Comparison of ENCODE assay signal across 8 cellular contexts in genomic region chr19:2494447-2495129, GRCh38. TPM values are rescaled to one million over a fixed set of nuclear protein-coding genes. Genes with fewer than 3 reads are reported as not detected.
DNase-seq lines count a peak whose midpoint lies in the region; ATAC-seq and TF ChIP-seq lines count a peak whose summit lies in the region.

No MANE protein-coding gene starts in this region.

- POLR2A ChIA-PET in CD8-positive, alpha-beta memory T cell (lab: Charles Lee), result interaction anchor here (0.7 to 5.2 kb wide), 5 partner anchors 9 to 58 kb away, joined by 3 to 47 read pairs (median 4); partner anchors contain the start of gene GADD45B

- peak; percentile 45 to 71 (median 61) for DNase-seq in CD8-positive, alpha-beta memory T cell
- DNase-seq in T-helper 9 cell (peak; percentile 62), breast epithelium (ENCODE audit: low spot score in 2 of 2) (peak; percentile 55 to 73), sigmoid colon (peak; percentile 94)

- H3K27me3 Mint-ChIP-seq in CD8-positive, alpha-beta memory T cell, result peaks cover 23% of the 10 kb centered on the region in 2 donors

- TF ChIP-seq EP300 in sigmoid colon (IDR thresholded peaks at IDR 0.05), result peak in 2 of 4 donors; percentile 38 to 59

- H3K4me1 Mint-ChIP-seq in CD8-positive, alpha-beta memory T cell, result peaks cover 14 to 41% (median 15%) of the 10 kb centered on the region in 3 donors

- CTCF ChIA-PET in CD8-positive, alpha-beta memory T cell (lab: Charles Lee), result interaction anchor here (0.8 to 1.8 kb wide), 4 partner anchors 9 to 84 kb away, joined by 3 to 6 read pairs (median 5); partner anchors contain the start of gene GADD45B

- intact Hi-C loops in breast epithelium (cut with DNase I; ENCODE audit: low total_unique reads), result no loop called here
- intact Hi-C loops in sigmoid colon (cut with DNase I), result loop anchor here (1.0 to 2.0 kb wide), 3 partner anchors 16 to 85 kb away; no protein-coding TSS in a partner anchor

- H3K27ac Mint-ChIP-seq in CD8-positive, alpha-beta memory T cell, result peak overlapping the region in 6 of 8 donors; percentile 10 to 66 (median 60)

- H3K36me3 Mint-ChIP-seq in CD8-positive, alpha-beta memory T cell, result no peaks in the 10 kb centered on the region

- no peaks in the 10 kb centered on the region for H3K36me3 ChIP-seq in CD8-positive, alpha-beta memory T cell (ENCODE audit: insufficient read depth, low read length)
- no peaks in the 10 kb centered on the region for H3K36me3 ChIP-seq in breast epithelium
- no peaks in the 10 kb centered on the region for H3K36me3 ChIP-seq in sigmoid colon

- H3K4me3 Mint-ChIP-seq in CD8-positive, alpha-beta memory T cell, result peak overlapping the region; percentile 74 to 87 (median 80)

- WGBS in sigmoid colon, 2 donors, result 3 to 12% methylated on average over 72 of the region's 72 CpGs

- H3K4me3 ChIP-seq in CD8-positive, alpha-beta memory T cell (ENCODE audit: low read length), result peak overlapping the region; percentile 77
- H3K4me3 ChIP-seq in breast epithelium (peak overlapping the region; percentile 48 to 70 (median 65)), iPS-18c (ENCODE audit: insufficient read depth, low read depth, low read length) (peak overlapping the region; percentile 50), sigmoid colon (peak overlapping the region; percentile 34 to 62 (median 52))

- H3K4me1 ChIP-seq in CD8-positive, alpha-beta memory T cell (ENCODE audit: insufficient read depth, low read length), result peaks cover 23% of the 10 kb centered on the region
- H3K4me1 ChIP-seq in breast epithelium, result peaks cover 0 to 22% of the 10 kb centered on the region in 2 donors
- H3K4me1 ChIP-seq in sigmoid colon, result peaks cover 0 to 38% (median 27%) of the 10 kb centered on the region in 4 donors

- H3K27me3 ChIP-seq in CD8-positive, alpha-beta memory T cell (ENCODE audit: insufficient read depth, low read length, poor library complexity, severe bottlenecking), result peaks cover 12% of the 10 kb centered on the region
- H3K27me3 ChIP-seq in breast epithelium (no peaks in the 10 kb centered on the region), sigmoid colon (no peaks in the 10 kb centered on the region)

- TF ChIP-seq POLR2A in breast epithelium (IDR thresholded peaks at IDR 0.05) (no peak), sigmoid colon (IDR thresholded peaks at IDR 0.05) (no peak)

- H3K9me3 ChIP-seq in CD8-positive, alpha-beta memory T cell (ENCODE audit: low read length), result no peaks in the 10 kb centered on the region
- H3K9me3 ChIP-seq in breast epithelium (no peaks in the 10 kb centered on the region), iPS-18c (ENCODE audit: control insufficient read depth, insufficient read depth, low read length) (no peaks in the 10 kb centered on the region), sigmoid colon (no peaks in the 10 kb centered on the region)

- TF ChIP-seq CTCF in breast epithelium (IDR thresholded peaks at IDR 0.05) (no peak), sigmoid colon (IDR thresholded peaks at IDR 0.05) (no peak)

- no peaks in the 10 kb centered on the region for H3K9me3 Mint-ChIP-seq in CD8-positive, alpha-beta memory T cell

- peak overlapping the region; percentile 43 for H3K27ac ChIP-seq in CD8-positive, alpha-beta memory T cell (ENCODE audit: low read depth, low read length)
- H3K27ac ChIP-seq in breast epithelium (peak overlapping the region; percentile 83 to 95), sigmoid colon (peak overlapping the region; percentile 77 to 94 (median 84))

- ATAC-seq in HG02798 (IDR thresholded peaks at IDR 0.05; ENCODE audit: poor library complexity, unreplicated experiment) (peak; percentile 47), GM19328 (IDR thresholded peaks at IDR 0.05; ENCODE audit: unreplicated experiment) (no peak), GM21528 (IDR thresholded peaks at IDR 0.05; ENCODE audit: low FRiP score, unreplicated experiment) (no peak)

RNA-seq across cellular contexts. Expression of gene GADD45B, which starts 18.7 kb away (rescaled TPM):
- 10 to 100 TPM; 51.1 to 53.7 TPM for total RNA-seq in CD8-positive, alpha-beta memory T cell
- 90.7 TPM for polyA plus RNA-seq in CD8-positive, alpha-beta memory T cell
- total RNA-seq in breast epithelium (100 to 1,000 TPM; 136 to 301 (median 172) TPM), sigmoid colon (100 to 1,000 TPM in 2 of 4 donors, 10 to 100 TPM in 2; 82.0 to 708 (median 108) TPM)
- 10 to 100 TPM; 25.0 to 56.3 (median 54.7) TPM for polyA plus RNA-seq in sigmoid colon

RNA-seq across cellular contexts. Expression of gene LMNB2, which starts 37.8 kb away (rescaled TPM):
- total RNA-seq in CD8-positive, alpha-beta memory T cell, result 100 to 1,000 TPM; 110 to 116 TPM
- 13.1 TPM for polyA plus RNA-seq in CD8-positive, alpha-beta memory T cell
- total RNA-seq in breast epithelium (10 to 100 TPM; 13.1 to 25.2 (median 15.7) TPM), sigmoid colon (10 to 100 TPM in 3 of 4 donors, 1 to 10 TPM in 1; 7.4 to 19.7 (median 12.6) TPM)
- 10 to 100 TPM; 15.0 to 74.4 (median 20.3) TPM for polyA plus RNA-seq in sigmoid colon

Comparison
In these comparisons a context has a peak if more than half of its experiments do, and no peak if none do; other contexts are left out.
1. RNA of gene LMNB2, which starts 37.8 kb away (total RNA-seq): 110 to 116 TPM in CD8-positive, alpha-beta memory T cell; 13.1 to 25.2 TPM in breast epithelium and 7.4 to 19.7 TPM in sigmoid colon; every median in the first group is over 4 times any median in the second.
2. Peak in every context shown above with its lines, with median percentiles within 50 percentile points of each other: DNase-seq, H3K27ac ChIP-seq and H3K4me3 ChIP-seq.